6 cellular contexts compared by ENCODE assay signal in the genomic region with DNA sequence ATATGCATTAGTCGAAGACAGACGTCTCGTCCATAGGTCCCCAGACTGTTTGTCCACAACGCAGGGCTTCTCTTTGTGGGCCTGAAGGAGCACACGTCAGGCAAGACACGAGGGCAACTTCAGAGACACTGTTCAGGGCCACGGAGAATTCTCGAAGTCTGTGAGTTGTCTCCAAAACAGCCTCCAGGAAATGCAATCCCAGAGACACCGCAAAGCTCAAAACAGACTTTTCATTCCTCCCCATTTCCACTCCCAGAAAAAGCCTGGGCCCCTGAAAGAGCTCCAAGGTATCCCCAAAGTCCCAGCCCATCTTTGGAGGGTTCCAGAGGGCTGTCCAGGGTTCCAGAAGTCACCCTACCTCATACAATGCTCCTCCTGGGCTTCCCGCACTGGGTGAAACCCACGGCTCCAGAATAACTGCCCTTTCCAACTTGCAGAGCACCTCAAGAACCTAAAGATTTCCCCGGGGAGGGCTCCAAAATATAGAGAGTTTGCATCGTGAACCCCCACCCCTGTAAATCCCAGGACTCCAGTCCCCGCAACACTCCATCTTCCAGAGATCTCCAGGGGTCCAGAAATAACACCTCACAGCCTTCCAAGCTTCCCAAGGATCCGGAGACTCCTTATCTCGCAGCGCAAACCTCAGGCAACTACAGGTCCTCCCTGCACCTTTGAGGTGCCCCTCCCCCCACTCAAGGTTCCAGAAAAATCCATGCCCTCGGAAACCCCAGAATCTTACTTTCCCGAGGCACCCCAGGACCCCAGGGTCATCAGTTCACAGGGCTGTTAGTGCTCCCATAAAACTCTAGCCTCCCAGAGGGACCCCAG. TPM values are rescaled to one million over a fixed set of nuclear protein-coding genes. Genes with fewer than 3 reads are reported as not detected.
DNase-seq lines count a peak whose midpoint lies in the region; ATAC-seq lines count a peak whose summit lies in the region.

No MANE protein-coding gene starts in this region.

- ATAC-seq in activated T-cell treated with anti-CD3 and anti-CD28 coated beads, Interleukin-2, amount 50 U/mL, for 72 hours (replicated peaks in 1 of 2), result no peak

- no peaks in the 10 kb centered on the region for H3K9me3 ChIP-seq in duodenal mucosa (ENCODE audit: control insufficient read depth in 1 of 2, low read length in 2 of 2)

- peak in 1 of 2 donors; percentile 19 for DNase-seq in activated T-cell treated with anti-CD3 and anti-CD28 coated beads, Interleukin-2, amount 50 U/mL, for 72 hours
- DNase-seq in activated T-cell treated with anti-CD3 and anti-CD28 coated beads, Interleukin-2, amount 50 U/mL, for 1 hour, result no peak
- DNase-seq in NOMO-1 treated with dmso at 0.1 percent for 144 hours (lab: John Stamatoyannopoulos, UW; ENCODE audit: unreplicated experiment) (no peak), 8988T (no peak)

- no peaks in the 10 kb centered on the region for H3K27me3 Mint-ChIP-seq in activated T-cell treated with anti-CD3 and anti-CD28 coated beads, Interleukin-2, amount 50 U/mL, for 72 hours (ENCODE audit: low read depth)

- H3K9ac ChIP-seq in duodenal mucosa (ENCODE audit: low read depth in 1 of 2, low read length in 2 of 2) (peak overlapping the region; percentile 71 to 90), rectal smooth muscle tissue (ENCODE audit: low read length) (peak overlapping the region; percentile 41)

- H3K36me3 ChIP-seq in duodenal mucosa (ENCODE audit: control insufficient read depth in 1 of 2, insufficient read depth in 2 of 2, low read length in 2 of 2) (peaks cover under 1 to 23% of the 10 kb centered on the region in 2 donors), rectal smooth muscle tissue (ENCODE audit: control insufficient read depth, insufficient read depth, low read length) (peaks cover 9% of the 10 kb centered on the region)

- H3K27me3 ChIP-seq in duodenal mucosa (ENCODE audit: control insufficient read depth in 1 of 2, insufficient read depth in 2 of 2, low read length in 2 of 2), result no peaks in the 10 kb centered on the region
- no peaks in the 10 kb centered on the region for H3K27me3 ChIP-seq in rectal smooth muscle tissue (ENCODE audit: control insufficient read depth, insufficient read depth, low read length)

- H3K4me3 Mint-ChIP-seq in activated T-cell treated with anti-CD3 and anti-CD28 coated beads, Interleukin-2, amount 50 U/mL, for 72 hours, result peak overlapping the region; percentile 94 to 100

- peak overlapping the region; percentile 99 for H3K27ac Mint-ChIP-seq in activated T-cell treated with anti-CD3 and anti-CD28 coated beads, Interleukin-2, amount 50 U/mL, for 72 hours

- H3K36me3 Mint-ChIP-seq in activated T-cell treated with anti-CD3 and anti-CD28 coated beads, Interleukin-2, amount 50 U/mL, for 72 hours (ENCODE audit: insufficient read depth in 2 of 2), result peaks cover 12 to 17% of the 10 kb centered on the region in 2 donors

- H3K27ac ChIP-seq in duodenal mucosa (ENCODE audit: low read depth, low read length) (peak overlapping the region; percentile 88), rectal smooth muscle tissue (ENCODE audit: low read depth, low read length) (peak overlapping the region; percentile 90)

- peaks cover 71% of the 10 kb centered on the region for H3K4me1 Mint-ChIP-seq in activated T-cell treated with anti-CD3 and anti-CD28 coated beads, Interleukin-2, amount 50 U/mL, for 72 hours (ENCODE audit: low read depth)

- peaks cover 32 to 57% of the 10 kb centered on the region in 2 donors for H3K4me1 ChIP-seq in duodenal mucosa (ENCODE audit: control insufficient read depth in 1 of 2, insufficient read depth in 2 of 2, low read length in 2 of 2)
- H3K4me1 ChIP-seq in rectal smooth muscle tissue (ENCODE audit: control insufficient read depth, insufficient read depth, low read length), result peaks cover 24% of the 10 kb centered on the region

- H3K4me3 ChIP-seq in duodenal mucosa (ENCODE audit: low read depth in 1 of 2, low read length in 2 of 2), result peak overlapping the region; percentile 67 to 77
- peak overlapping the region; percentile 57 for H3K4me3 ChIP-seq in rectal smooth muscle tissue (ENCODE audit: low read length)

- H3K9me3 Mint-ChIP-seq in activated T-cell treated with anti-CD3 and anti-CD28 coated beads, Interleukin-2, amount 50 U/mL, for 72 hours, result no peaks in the 10 kb centered on the region

RNA-seq across cellular contexts. Expression of a gene that starts 0.7 kb away (rescaled TPM):
- 100 to 1,000 TPM; 681 to 811 TPM for total RNA-seq in activated T-cell treated with anti-CD3 and anti-CD28 coated beads, Interleukin-2, amount 50 U/mL, for 72 hours

RNA-seq across cellular contexts. Expression of a gene that starts 9.7 kb away (rescaled TPM):
- 100 to 1,000 TPM; 318 to 448 TPM for total RNA-seq in activated T-cell treated with anti-CD3 and anti-CD28 coated beads, Interleukin-2, amount 50 U/mL, for 72 hours

RNA-seq across cellular contexts. Expression of a gene that starts 28.7 kb away (rescaled TPM):
- 10 to 100 TPM; 25.9 to 29.4 TPM for total RNA-seq in activated T-cell treated with anti-CD3 and anti-CD28 coated beads, Interleukin-2, amount 50 U/mL, for 72 hours

RNA-seq across cellular contexts. Expression of a gene that starts 29.3 kb away (rescaled TPM):
- 10 to 100 TPM; 83.4 to 92.5 TPM for total RNA-seq in activated T-cell treated with anti-CD3 and anti-CD28 coated beads, Interleukin-2, amount 50 U/mL, for 72 hours

RNA-seq across cellular contexts. Expression of a gene that starts 30.9 kb away (rescaled TPM):
- total RNA-seq in activated T-cell treated with anti-CD3 and anti-CD28 coated beads, Interleukin-2, amount 50 U/mL, for 72 hours, result 1 to 10 TPM; 3.2 to 3.6 TPM
